24 cellular contexts compared by ENCODE assay signal in the genomic region with DNA sequence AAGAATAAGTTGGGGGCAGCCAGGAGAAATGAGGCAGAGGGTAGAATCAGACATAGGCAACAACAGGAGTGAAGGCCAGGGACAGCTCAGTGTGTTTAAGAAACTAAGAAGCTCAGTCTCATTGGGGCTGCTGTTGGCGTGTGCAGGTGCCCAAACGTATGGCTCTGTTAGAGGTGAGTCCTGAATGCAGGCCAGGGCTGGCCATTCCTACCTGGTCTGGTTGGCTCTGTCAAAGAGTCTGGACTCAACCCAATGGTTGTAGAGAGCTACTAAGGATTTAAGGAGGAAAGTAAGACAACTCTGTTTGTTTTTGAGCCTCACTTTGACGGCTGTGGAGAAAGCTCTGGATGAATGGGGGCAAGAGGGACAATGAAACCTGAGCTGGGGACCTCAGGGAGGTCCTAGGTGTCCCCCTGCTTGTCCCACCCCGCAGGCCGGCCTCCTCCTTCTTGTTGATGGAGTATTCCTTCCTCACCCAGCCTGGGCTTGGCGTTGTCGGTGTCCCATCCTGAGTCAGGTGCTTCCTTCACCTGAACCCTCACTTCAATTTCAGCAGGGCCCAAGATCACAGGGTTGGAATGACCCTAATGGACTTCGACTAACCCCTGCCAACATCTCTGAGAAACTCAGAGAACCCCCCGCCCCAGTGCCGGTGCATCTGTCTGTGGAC. TPM values are rescaled to one million over a fixed set of nuclear protein-coding genes. Genes with fewer than 3 reads are reported as not detected.
DNase-seq lines count a peak whose midpoint lies in the region; ATAC-seq, FAIRE-seq and TF ChIP-seq lines count a peak whose summit lies in the region.
"Had no signal": no experiment of that assay in that cellular context is flagged by ENCODE, and none has a peak within 500 bp of the region (broad histone marks: within the 10 kb centered on the region; RNA-seq: fewer than 3 reads in every experiment).

No MANE protein-coding gene starts in this region.

- H3K4me1 ChIP-seq in RWPE2 (ENCODE audit: insufficient read depth, poor library complexity, severe bottlenecking) (no peaks in the 10 kb centered on the region), kidney (ENCODE audit: control insufficient read depth in 1 of 2, insufficient read depth in 1 of 2, low read depth in 1 of 2, low read length in 2 of 2) (no peaks in the 10 kb centered on the region), smooth muscle cell (ENCODE audit: low read depth) (peaks cover 25% of the 10 kb centered on the region)
- H3K4me1 ChIP-seq: SJCRH30 had no signal

- no peaks in the 10 kb centered on the region for H3K36me3 ChIP-seq in RWPE2 (ENCODE audit: low read depth)
- no peaks in the 10 kb centered on the region for H3K36me3 ChIP-seq in kidney (ENCODE audit: control insufficient read depth in 1 of 2, insufficient read depth in 2 of 2, low read length in 2 of 2)
- no peaks in the 10 kb centered on the region for H3K36me3 ChIP-seq in smooth muscle cell (ENCODE audit: low read depth)
- H3K36me3 ChIP-seq: SJCRH30 had no signal

- H3K9me3 ChIP-seq in RWPE2 (ENCODE audit: severe bottlenecking) (no peaks in the 10 kb centered on the region), kidney (ENCODE audit: control insufficient read depth in 1 of 2, low read length in 2 of 2) (no peaks in the 10 kb centered on the region), smooth muscle cell (replicated peaks; ENCODE audit: low read depth) (no peaks in the 10 kb centered on the region)
- H3K9me3 ChIP-seq: MG63, SJCRH30 had no signal

- H3K4me3 Mint-ChIP-seq in CD14-positive monocyte = no peak overlapping the region

- no peaks in the 10 kb centered on the region for H3K9me3 Mint-ChIP-seq in CD14-positive monocyte

- H3K27ac Mint-ChIP-seq in CD14-positive monocyte = no peak overlapping the region

- H3F3A ChIP-seq in smooth muscle cell (ENCODE audit: low read depth) = peaks cover 21% of the 10 kb centered on the region

- H3K27me3 Mint-ChIP-seq in CD14-positive monocyte (ENCODE audit: low read depth in 3 of 3) = peaks cover 7 to 18% (median 10%) of the 10 kb centered on the region in 3 donors

- H3K27ac ChIP-seq in RWPE2 (ENCODE audit: poor library complexity, severe bottlenecking) (no peak overlapping the region), kidney (ENCODE audit: low read depth in 2 of 2, low read length in 2 of 2) (no peak overlapping the region), smooth muscle cell (ENCODE audit: low read depth) (peak overlapping the region; percentile 98)
- H3K27ac ChIP-seq: C4-2B, SJCRH30 had no signal

- H2AFZ ChIP-seq in smooth muscle cell (ENCODE audit: low read depth) = no peak overlapping the region

- H3K4me2 ChIP-seq in smooth muscle cell = no peak overlapping the region

- no peak for FAIRE-seq in kidney (lab: Jason Lieb, UNC)
- FAIRE-seq: A204.1, D721Med had no signal

- H3K27me3 ChIP-seq in RWPE2 (ENCODE audit: insufficient read depth, poor library complexity, severe bottlenecking) (no peaks in the 10 kb centered on the region), smooth muscle cell (ENCODE audit: low read depth) (no peaks in the 10 kb centered on the region)
- H3K27me3 ChIP-seq: MG63, SJCRH30 had no signal

- H3K79me2 ChIP-seq in smooth muscle cell (ENCODE audit: low read depth) = peaks cover 49% of the 10 kb centered on the region

- H4K20me1 ChIP-seq in smooth muscle cell (ENCODE audit: low read depth) = peaks cover 26% of the 10 kb centered on the region

- intact Hi-C loops in CD14-positive monocyte (cut with micrococcal nuclease) = no loop called here
- intact Hi-C loops in kidney (cut with DNase I) = no loop called here

- no peak overlapping the region for H3K4me3 ChIP-seq in RWPE2 (ENCODE audit: severe bottlenecking)
- H3K4me3 ChIP-seq in kidney (ENCODE audit: low read length in 2 of 2) = no peak overlapping the region
- H3K4me3 ChIP-seq in smooth muscle cell = no peak overlapping the region
- H3K4me3 ChIP-seq: MG63, SJCRH30 had no signal

- H3K9ac ChIP-seq in kidney (ENCODE audit: low read length in 2 of 2) = no peak overlapping the region
- H3K9ac ChIP-seq in smooth muscle cell (ENCODE audit: low read depth) = no peak overlapping the region

- no peak for TF ChIP-seq CTCF in CD14-positive monocyte (IDR thresholded peaks at IDR 0.05)
- no peak for TF ChIP-seq CTCF in RWPE2 (IDR thresholded peaks at IDR 0.05; ENCODE audit: poor library complexity, severe bottlenecking)
- no peak for TF ChIP-seq CTCF in kidney (IDR thresholded peaks at IDR 0.05; ENCODE audit: borderline replicate concordance, extremely low read depth, insufficient read depth)
- TF ChIP-seq CTCF in smooth muscle cell (IDR thresholded peaks at IDR 0.05; ENCODE audit: borderline replicate concordance, insufficient read depth, poor library complexity, severe bottlenecking) = no peak

- H3K36me3 Mint-ChIP-seq in CD14-positive monocyte = no peaks in the 10 kb centered on the region

- peaks cover 6% of the 10 kb centered on the region for H3K4me1 Mint-ChIP-seq in CD14-positive monocyte

- ATAC-seq in RWPE2 (ENCODE audit: low read depth) = no peak
- no peak for ATAC-seq in HG03039 (IDR thresholded peaks at IDR 0.05; ENCODE audit: unreplicated experiment)
- ATAC-seq in GM21526 (IDR thresholded peaks at IDR 0.05; ENCODE audit: low FRiP score, unreplicated experiment) = no peak
- ATAC-seq: Panc1 had no signal

- 91% methylated on average over 10 of the region's 10 CpGs for WGBS in smooth muscle cell (ENCODE audit: low lambda C conversion rate)

- DNase-seq in CD14-positive monocyte (ENCODE audit: low spot score) (peak; percentile 32), RWPE2 (ENCODE audit: low spot score) (peak; percentile 75), kidney (peak; percentile 45), smooth muscle cell (lab: John Stamatoyannopoulos, UW; ENCODE audit: unreplicated experiment) (no peak), DMS153 (lab: John Stamatoyannopoulos, UW) (no peak), globus pallidus (ENCODE audit: low spot score) (no peak)
- DNase-seq: EL, GF-D8, GOT3, Kasumi-1, MG63, NCI-H1417, NCI-H1694 treated with DMSO at 0.1 percent for 48 hours, NCI-H2081 treated with DMSO at 0.1 percent for 48 hours, NCI-H2171 treated with DMSO at 0.1 percent for 48 hours, NCI-H524 treated with DMSO at 0.1 percent for 48 hours, NCI-H82, SJCRH30 had no signal

RNA-seq across cellular contexts. Expression of a gene that starts 8.5 kb away (rescaled TPM):
- polyA plus RNA-seq in CD14-positive monocyte = under 1 TPM in 1 of 2 donors, not detected in 1; 0.01 TPM
- total RNA-seq in kidney = 11.1 TPM
- polyA plus RNA-seq in kidney (ENCODE audit: insufficient read depth, low read depth, low replicate concordance) = 3.4 TPM
- total RNA-seq in smooth muscle cell = 85.9 and 87.8 TPM in 2 replicates
- 89.4 and 133 TPM in 2 replicates for polyA plus RNA-seq in smooth muscle cell
- total RNA-seq: SJCRH30 had no signal

Comparison
In these comparisons a context has a peak if more than half of its experiments do, and no peak if none do; other contexts are left out.
1. DNase-seq: peak in CD14-positive monocyte (single experiment), RWPE2 (single experiment) and kidney (single experiment); none in smooth muscle cell (single experiment), DMS153 (single experiment) and globus pallidus (single experiment).
2. RNA of a gene that starts 8.5 kb away (polyA plus RNA-seq): 89.4 to 133 TPM in smooth muscle cell; 3.4 TPM in kidney (single experiment) and 0.01 TPM in CD14-positive monocyte; every median in the first group is over 10 times any median in the second.